In the genomic region with DNA sequence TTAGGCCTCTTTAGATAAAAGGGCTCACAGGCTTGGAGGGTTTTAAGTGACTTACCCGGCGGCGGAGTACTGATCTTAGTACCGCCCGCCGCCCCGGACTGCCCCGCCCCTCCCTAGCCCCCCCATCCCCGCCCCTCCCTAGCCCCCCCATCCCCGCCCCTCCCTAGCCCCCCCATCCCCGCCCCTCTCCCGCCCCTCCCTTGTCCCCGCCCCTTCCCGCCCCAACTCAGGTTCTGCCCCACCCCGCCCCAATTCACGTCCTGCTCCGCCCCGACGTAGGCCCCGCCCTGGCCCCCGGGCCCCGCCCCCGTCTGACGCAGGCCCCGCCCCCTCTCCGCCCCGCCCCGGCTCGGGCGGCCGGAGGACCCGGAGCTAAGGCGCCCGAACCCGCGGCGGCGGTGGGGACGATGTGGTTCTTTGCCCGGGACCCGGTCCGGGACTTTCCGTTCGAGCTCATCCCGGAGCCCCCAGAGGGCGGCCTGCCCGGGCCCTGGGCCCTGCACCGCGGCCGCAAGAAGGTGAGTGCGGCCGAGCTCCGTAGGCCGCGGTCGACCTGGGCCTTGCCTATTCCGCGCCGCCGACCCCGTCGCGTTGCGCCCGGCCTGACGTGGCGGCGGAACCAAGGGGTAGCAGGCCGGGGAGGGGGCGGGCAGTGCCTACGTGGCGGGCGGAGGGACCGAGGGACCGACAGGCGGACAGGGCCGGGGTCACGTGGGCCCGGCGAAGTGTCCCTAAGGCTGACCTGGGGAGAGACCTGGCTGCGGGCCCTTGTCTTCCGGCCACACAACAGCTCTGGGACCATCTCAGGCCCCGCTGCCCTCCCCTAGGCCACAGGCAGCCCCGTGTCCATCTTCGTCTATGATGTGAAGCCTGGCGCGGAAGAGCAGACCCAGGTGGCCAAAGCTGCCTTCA, we compare ENCODE assay signal across 8 cellular contexts. TPM values are rescaled to one million over a fixed set of nuclear protein-coding genes. Genes with fewer than 3 reads are reported as not detected.
A peak's percentile ranks its signal among the peaks of the same experiment; 100 is the strongest.
DNase-seq lines count a peak whose midpoint lies in the region; ATAC-seq and TF ChIP-seq lines count a peak whose summit lies in the region.

SCYL1 (plus strand) TSS at position 337 of the 912 bp plus-strand sequence; CDS start at position 408, 71 bp downstream.

- H3K4me1 Mint-ChIP-seq in H9 = peaks cover 24 to 34% of the 10 kb centered on the region in 2 experiments
- peaks cover 53% of the 10 kb centered on the region for H3K4me1 Mint-ChIP-seq in activated CD4-positive, alpha-beta T cell treated with anti-CD3 and anti-CD28 coated beads, Interleukin-2, amount 10 ng/mL, durations not matched to agents 24 days and 14 days

- H3K27me3 ChIP-seq in H9 (ENCODE audit: insufficient read depth, low read length) = no peaks in the 10 kb centered on the region

- H2AFZ ChIP-seq in H9 (ENCODE audit: low read length) = no peak within 1 kb of the TSS

- peak within 1 kb of the TSS; percentile 72 to 82 for H3K4me3 Mint-ChIP-seq in H9
- peak within 1 kb of the TSS; percentile 91 for H3K4me3 Mint-ChIP-seq in activated CD4-positive, alpha-beta T cell treated with anti-CD3 and anti-CD28 coated beads, Interleukin-2, amount 10 ng/mL, durations not matched to agents 24 days and 14 days

- peak within 1 kb of the TSS; percentile 45 for H3K9ac ChIP-seq in H9 (ENCODE audit: extremely low read depth, insufficient read length, low read length)

- no peak within 1 kb of the TSS for H4K5ac ChIP-seq in H9 (ENCODE audit: insufficient read length, low read depth, low read length)

- H2BK20ac ChIP-seq in H9 (ENCODE audit: low read depth, low read length, poor library complexity, severe bottlenecking) = no peak within 1 kb of the TSS

- H3K9me3 ChIP-seq in H9 (ENCODE audit: control insufficient read depth, low read depth, low read length) = no peaks in the 10 kb centered on the region

- no peaks in the 10 kb centered on the region; the same call in 1 of the 2 replicates for H3K79me2 ChIP-seq in H9 (ENCODE audit: insufficient read depth, low read length)

- no CpG with 5 or more reads among the region's 87 CpGs for WGBS in H9 (ENCODE audit: extremely low coverage, insufficient read length, low lambda C conversion rate)

- no peak within 1 kb of the TSS for H3K23ac ChIP-seq in H9 (ENCODE audit: insufficient read length, low read depth, low read length)

- peaks cover 18% of the 10 kb centered on the region for H3K27me3 Mint-ChIP-seq in H9 (ENCODE audit: low read depth)
- H3K27me3 Mint-ChIP-seq in activated CD4-positive, alpha-beta T cell treated with anti-CD3 and anti-CD28 coated beads, Interleukin-2, amount 10 ng/mL, durations not matched to agents 24 days and 14 days = no peaks in the 10 kb centered on the region

- H3T11ph ChIP-seq in H9 (ENCODE audit: low read length) = no peak within 1 kb of the TSS

- DNase-seq in ELF-1 (ENCODE audit: low read depth, low spot score) (peak; percentile 68), H9 (peak; percentile 78), NCI-H2171 (lab: John Stamatoyannopoulos, UW) (peak; percentile 85), coronary artery (ENCODE audit: low spot score) (peak; percentile 89), left lobe of liver (ENCODE audit: low spot score) (peak; percentile 85), NCI-H1048 (lab: John Stamatoyannopoulos, UW) (no peak)
- DNase-seq in activated CD4-positive, alpha-beta T cell treated with anti-CD3 and anti-CD28 coated beads, Interleukin-2, amount 10 ng/mL, durations not matched to agents 24 days and 14 days = peak; percentile 91
- peak; percentile 78 to 81 for DNase-seq in stimulated activated CD4-positive, alpha-beta T cell treated with anti-CD3 and anti-CD28 coated beads, Interleukin-2, amount 100 ng/mL, for 24 hours

- H3K9me3 Mint-ChIP-seq in H9 = no peaks in the 10 kb centered on the region
- no peaks in the 10 kb centered on the region for H3K9me3 Mint-ChIP-seq in activated CD4-positive, alpha-beta T cell treated with anti-CD3 and anti-CD28 coated beads, Interleukin-2, amount 10 ng/mL, durations not matched to agents 24 days and 14 days

- no peak within 1 kb of the TSS for H3K56ac ChIP-seq in H9 (ENCODE audit: insufficient read length, low read depth, low read length)

- TF ChIP-seq CTCF in H9 (conservative IDR thresholded peaks at IDR 0.05) = no peak
- TF ChIP-seq CTCF in coronary artery (IDR thresholded peaks at IDR 0.05) = no peak

- no peak within 1 kb of the TSS; a peak in 2 of 7 replicates for H3K27ac Mint-ChIP-seq in H9
- H3K27ac Mint-ChIP-seq in activated CD4-positive, alpha-beta T cell treated with anti-CD3 and anti-CD28 coated beads, Interleukin-2, amount 10 ng/mL, durations not matched to agents 24 days and 14 days = peak within 1 kb of the TSS; percentile 93

- H3K36me3 Mint-ChIP-seq in H9 (ENCODE audit: insufficient read depth in 1 of 3, low read depth in 3 of 3) = peaks cover 9 to 16% (median 14%) of the 10 kb centered on the region in 3 experiments
- peaks cover 19% of the 10 kb centered on the region for H3K36me3 Mint-ChIP-seq in activated CD4-positive, alpha-beta T cell treated with anti-CD3 and anti-CD28 coated beads, Interleukin-2, amount 10 ng/mL, durations not matched to agents 24 days and 14 days (ENCODE audit: low read depth)

- H2BK5ac ChIP-seq in H9 (ENCODE audit: insufficient read length, low read length) = no peak within 1 kb of the TSS

- intact Hi-C loops in activated CD4-positive, alpha-beta T cell treated with anti-CD3 and anti-CD28 coated beads, Interleukin-2, amount 10 ng/mL, durations not matched to agents 24 days and 14 days (cut with micrococcal nuclease) = loop anchor here (1.0 kb wide), 1 partner anchor 15 kb away; no protein-coding TSS in a partner anchor

- H2BK120ac ChIP-seq in H9 (ENCODE audit: low read depth, low read length, poor library complexity, severe bottlenecking) = no peak within 1 kb of the TSS

- no peak within 1 kb of the TSS for H3K4ac ChIP-seq in H9 (ENCODE audit: low read depth, low read length)

- H2BK12ac ChIP-seq in H9 (ENCODE audit: insufficient read length, low read depth, low read length) = no peak within 1 kb of the TSS

- peak within 1 kb of the TSS; percentile 88 for H3K4me3 ChIP-seq in coronary artery

- H4K8ac ChIP-seq in H9 (replicated peaks; ENCODE audit: insufficient read length, low read depth, low read length) = no peak within 1 kb of the TSS

- H3K79me1 ChIP-seq in H9 (ENCODE audit: insufficient read depth, low read depth, low read length, poor library complexity, severe bottlenecking) = no peaks in the 10 kb centered on the region

- no peak within 1 kb of the TSS for H4K91ac ChIP-seq in H9 (ENCODE audit: insufficient read length, low read depth, low read length)

- peak within 1 kb of the TSS; percentile 61 for H3K4me2 ChIP-seq in H9 (ENCODE audit: insufficient read depth, insufficient read length, low read length)

- no peaks in the 10 kb centered on the region; the same call in 1 of the 2 replicates for H3K4me1 ChIP-seq in H9 (ENCODE audit: insufficient read depth, low read length)

- H3K23me2 ChIP-seq in H9 (ENCODE audit: insufficient read length, low read depth, low read length, poor library complexity, severe bottlenecking) = peaks cover 4% of the 10 kb centered on the region

- H3K18ac ChIP-seq in H9 (ENCODE audit: insufficient read length, low read depth, low read length) = peak within 1 kb of the TSS; percentile 70

- no peaks in the 10 kb centered on the region for H4K20me1 ChIP-seq in H9 (ENCODE audit: control insufficient read depth, insufficient read depth, insufficient read length)

- H2BK15ac ChIP-seq in H9 (ENCODE audit: low read depth, low read length) = no peak within 1 kb of the TSS

- ATAC-seq in left lobe of liver = peak; percentile 89

- H3K27ac ChIP-seq in H9 (ENCODE audit: insufficient read length, low read depth, low read length) = no peak within 1 kb of the TSS
- peak within 1 kb of the TSS; percentile 90 to 92 for H3K27ac ChIP-seq in coronary artery

- H3K14ac ChIP-seq in H9 (ENCODE audit: insufficient read depth, low read length) = peak within 1 kb of the TSS; percentile 23; the same call in 1 of the 2 replicates

- H2AK5ac ChIP-seq in H9 (ENCODE audit: insufficient read length, low read length) = no peak within 1 kb of the TSS

RNA-seq across cellular contexts. Expression of gene SCYL1, which starts in this region (rescaled TPM):
- total RNA-seq in H9 (2021) = 54.7 and 56.0 TPM in 2 replicates
- total RNA-seq in activated CD4-positive, alpha-beta T cell treated with anti-CD3 and anti-CD28 coated beads, Interleukin-2, amount 10 ng/mL, durations not matched to agents 24 days and 14 days = 94.2 and 95.8 TPM in 2 replicates
- 67.6 TPM for total RNA-seq in left lobe of liver
